36 cellular contexts compared by ENCODE assay signal in the genomic region with DNA sequence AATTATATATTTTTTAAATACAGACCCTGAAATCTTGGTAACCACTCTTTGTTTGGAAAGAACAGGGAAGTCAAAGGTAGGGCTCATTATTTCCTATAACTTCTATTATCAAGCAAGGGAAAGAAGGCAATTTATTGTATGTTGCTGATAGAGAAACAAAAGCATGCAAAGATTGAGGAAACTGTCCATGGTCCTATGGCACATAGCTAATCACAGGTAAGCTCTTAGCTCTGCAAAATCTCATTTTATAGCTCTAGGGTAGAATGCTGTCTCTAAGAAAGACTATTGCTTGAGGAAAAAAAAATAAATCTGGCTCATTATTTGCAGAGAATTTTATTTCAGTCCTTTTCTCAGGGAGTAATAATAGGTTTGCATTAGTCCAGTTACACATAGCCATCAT. TPM values are rescaled to one million over a fixed set of nuclear protein-coding genes. Genes with fewer than 3 reads are reported as not detected.
"Had no signal": no experiment of that assay in that cellular context is flagged by ENCODE, and none has a peak within 500 bp of the region (broad histone marks: within the 10 kb centered on the region; RNA-seq: fewer than 3 reads in every experiment).

No MANE protein-coding gene starts in this region.

- H3K27me3 ChIP-seq: MG63 had no signal

- H3K9me3 ChIP-seq: MG63 had no signal

- DNase-seq: MG63, MM.1S, MV-4-11, NCI-H1048, NCI-H1092, NCI-H1092 treated with DMSO at 0.1 percent for 48 hours, NCI-H1105, NCI-H1105 treated with DMSO at 0.1 percent for 48 hours, NCI-H1417, NCI-H1417 treated with DMSO at 0.1 percent for 48 hours, NCI-H1436, NCI-H1436 treated with DMSO at 0.1 percent for 48 hours, NCI-H146, NCI-H1694, NCI-H1694 treated with DMSO at 0.1 percent for 48 hours, NCI-H187, NCI-H187 treated with DMSO at 0.1 percent for 48 hours, NCI-H1930, NCI-H2029, NCI-H2029 treated with DMSO at 0.1 percent for 48 hours, NCI-H2081, NCI-H2081 treated with DMSO at 0.1 percent for 48 hours, NCI-H2107, NCI-H2171, NCI-H2171 treated with DMSO at 0.1 percent for 48 hours, NCI-H2227 treated with DMSO at 0.1 percent for 48 hours, NCI-H226, NCI-H345, NCI-H446, NCI-H446 treated with DMSO at 0.1 percent for 48 hours, NCI-H510A, NCI-H510A treated with DMSO at 0.1 percent for 48 hours, NCI-H524, NCI-H524 treated with DMSO at 0.1 percent for 48 hours, NCI-H526 had no signal

- H3K36me3 ChIP-seq: MG63 had no signal

- H3K4me3 ChIP-seq: MG63 had no signal

RNA-seq across cellular contexts. Expression of a gene that starts 7.4 kb away (rescaled TPM):
- total RNA-seq: LHCN-M2 had no signal
